Comparison of ENCODE assay signal across 1 cellular context in genomic region chr19:46716013-46716671, GRCh38.
A peak's percentile ranks its signal among the peaks of the same experiment; 100 is the strongest.
TF ChIP-seq lines count a peak whose summit lies in the region.

No MANE protein-coding gene starts in this region.

TF ChIP-seq in K562, 482 proteins besides CTCF, POLR2A, EP300 and RAD21:
- 0 out of 4 replicates have a peak, but pooled peaks of 1 of the 2 experiments have one; percentile 30 for TF ChIP-seq UBTF (IDR thresholded peaks at IDR 0.05; ENCODE audit: borderline replicate concordance in 1 of 2, low read depth in 2 of 2, low read length in 2 of 2)
- TF ChIP-seq ASH1L (IDR thresholded peaks at IDR 0.05; ENCODE audit: borderline replicate concordance, low read depth, partially characterized antibody): no peak
- TF ChIP-seq, protein P1, sequence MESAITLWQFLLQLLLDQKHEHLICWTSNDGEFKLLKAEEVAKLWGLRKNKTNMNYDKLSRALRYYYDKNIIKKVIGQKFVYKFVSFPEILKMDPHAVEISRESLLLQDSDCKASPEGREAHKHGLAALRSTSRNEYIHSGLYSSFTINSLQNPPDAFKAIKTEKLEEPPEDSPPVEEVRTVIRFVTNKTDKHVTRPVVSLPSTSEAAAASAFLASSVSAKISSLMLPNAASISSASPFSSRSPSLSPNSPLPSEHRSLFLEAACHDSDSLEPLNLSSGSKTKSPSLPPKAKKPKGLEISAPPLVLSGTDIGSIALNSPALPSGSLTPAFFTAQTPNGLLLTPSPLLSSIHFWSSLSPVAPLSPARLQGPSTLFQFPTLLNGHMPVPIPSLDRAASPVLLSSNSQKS (CRISPR knock-in tag; IDR thresholded peaks at IDR 0.05): no peak
- TF ChIP-seq POLR2G (IDR thresholded peaks at IDR 0.05; ENCODE audit: low read depth, low read length): peak; percentile 58
- TF ChIP-seq ZNF644 (tag; IDR thresholded peaks at IDR 0.05; ENCODE audit: low read depth): no peak
- TF ChIP-seq, protein P2, sequence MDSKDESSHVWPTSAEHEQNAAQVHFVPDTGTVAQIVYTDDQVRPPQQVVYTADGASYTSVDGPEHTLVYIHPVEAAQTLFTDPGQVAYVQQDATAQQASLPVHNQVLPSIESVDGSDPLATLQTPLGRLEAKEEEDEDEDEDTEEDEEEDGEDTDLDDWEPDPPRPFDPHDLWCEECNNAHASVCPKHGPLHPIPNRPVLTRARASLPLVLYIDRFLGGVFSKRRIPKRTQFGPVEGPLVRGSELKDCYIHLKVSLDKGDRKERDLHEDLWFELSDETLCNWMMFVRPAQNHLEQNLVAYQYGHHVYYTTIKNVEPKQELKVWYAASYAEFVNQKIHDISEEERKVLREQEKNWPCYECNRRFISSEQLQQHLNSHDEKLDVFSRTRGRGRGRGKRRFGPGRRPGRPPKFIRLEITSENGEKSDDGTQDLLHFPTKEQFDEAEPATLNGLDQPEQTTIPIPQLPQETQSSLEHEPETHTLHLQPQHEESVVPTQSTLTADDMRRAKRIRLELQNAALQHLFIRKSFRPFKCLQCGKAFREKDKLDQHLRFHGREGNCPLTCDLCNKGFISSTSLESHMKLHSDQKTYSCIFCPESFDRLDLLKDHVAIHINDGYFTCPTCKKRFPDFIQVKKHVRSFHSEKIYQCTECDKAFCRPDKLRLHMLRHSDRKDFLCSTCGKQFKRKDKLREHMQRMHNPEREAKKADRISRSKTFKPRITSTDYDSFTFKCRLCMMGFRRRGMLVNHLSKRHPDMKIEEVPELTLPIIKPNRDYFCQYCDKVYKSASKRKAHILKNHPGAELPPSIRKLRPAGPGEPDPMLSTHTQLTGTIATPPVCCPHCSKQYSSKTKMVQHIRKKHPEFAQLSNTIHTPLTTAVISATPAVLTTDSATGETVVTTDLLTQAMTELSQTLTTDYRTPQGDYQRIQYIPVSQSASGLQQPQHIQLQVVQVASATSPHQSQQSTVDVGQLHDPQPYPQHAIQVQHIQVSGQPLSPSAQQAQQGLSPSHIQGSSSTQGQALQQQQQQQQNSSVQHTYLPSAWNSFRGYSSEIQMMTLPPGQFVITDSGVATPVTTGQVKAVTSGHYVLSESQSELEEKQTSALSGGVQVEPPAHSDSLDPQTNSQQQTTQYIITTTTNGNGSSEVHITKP (IDR thresholded peaks at IDR 0.05; ENCODE audit: partially characterized antibody): peak; percentile 87
- TF ChIP-seq OTX1 (CRISPR knock-in tag; IDR thresholded peaks at IDR 0.05): no peak
- TF ChIP-seq ZNF507 (tag; conservative IDR thresholded peaks at IDR 0.05): no peak
- TF ChIP-seq, protein P3, sequence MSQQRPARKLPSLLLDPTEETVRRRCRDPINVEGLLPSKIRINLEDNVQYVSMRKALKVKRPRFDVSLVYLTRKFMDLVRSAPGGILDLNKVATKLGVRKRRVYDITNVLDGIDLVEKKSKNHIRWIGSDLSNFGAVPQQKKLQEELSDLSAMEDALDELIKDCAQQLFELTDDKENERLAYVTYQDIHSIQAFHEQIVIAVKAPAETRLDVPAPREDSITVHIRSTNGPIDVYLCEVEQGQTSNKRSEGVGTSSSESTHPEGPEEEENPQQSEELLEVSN (IDR thresholded peaks at IDR 0.05; ENCODE audit: borderline replicate concordance in 1 of 2, extremely low read depth in 1 of 2, insufficient read depth in 1 of 2, insufficient read length in 1 of 2, low read depth in 1 of 2, low read length in 1 of 2, poor library complexity in 1 of 2, severe bottlenecking in 1 of 2): peak in 1 of 2 experiments; percentile 28
- no peak for TF ChIP-seq ZNF253 (CRISPR knock-in tag; conservative IDR thresholded peaks at IDR 0.05)
- 0 out of 2 replicates have a peak, but pooled peaks have one; percentile 35 for TF ChIP-seq RBM14 (IDR thresholded peaks at IDR 0.05; ENCODE audit: borderline replicate concordance, insufficient read depth, low read depth, low read length)
- TF ChIP-seq ZBTB17 (CRISPR knock-in tag; IDR thresholded peaks at IDR 0.05): no peak
- TF ChIP-seq ZBTB7A (IDR thresholded peaks at IDR 0.05; ENCODE audit: borderline replicate concordance, control insufficient read depth, low read depth, low read length): peak; percentile 94
- TF ChIP-seq RBFOX2 (IDR thresholded peaks at IDR 0.05; ENCODE audit: low read depth, low read length): peak; percentile 31; the same call in 1 of the 2 replicates
- 0 out of 2 replicates have a peak, but pooled peaks have one; percentile 28 for TF ChIP-seq KAT7 (CRISPR knock-in tag; IDR thresholded peaks at IDR 0.05; ENCODE audit: borderline replicate concordance)
- TF ChIP-seq ZNF140 (CRISPR knock-in tag; IDR thresholded peaks at IDR 0.05): no peak
- no peak for TF ChIP-seq E2F3 (CRISPR knock-in tag; IDR thresholded peaks at IDR 0.05)
- TF ChIP-seq ATF2 (CRISPR knock-in tag; IDR thresholded peaks at IDR 0.05): no peak
- TF ChIP-seq TFAP4 (CRISPR knock-in tag; IDR thresholded peaks at IDR 0.05; ENCODE audit: borderline replicate concordance): peak; percentile 54; the same call in 1 of the 2 replicates
- TF ChIP-seq, protein P4, sequence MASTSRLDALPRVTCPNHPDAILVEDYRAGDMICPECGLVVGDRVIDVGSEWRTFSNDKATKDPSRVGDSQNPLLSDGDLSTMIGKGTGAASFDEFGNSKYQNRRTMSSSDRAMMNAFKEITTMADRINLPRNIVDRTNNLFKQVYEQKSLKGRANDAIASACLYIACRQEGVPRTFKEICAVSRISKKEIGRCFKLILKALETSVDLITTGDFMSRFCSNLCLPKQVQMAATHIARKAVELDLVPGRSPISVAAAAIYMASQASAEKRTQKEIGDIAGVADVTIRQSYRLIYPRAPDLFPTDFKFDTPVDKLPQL (IDR thresholded peaks at IDR 0.05; ENCODE audit: extremely low read depth, insufficient read length): no peak
